In genomic region chr3:156680243-156680930, GRCh38 we compare ENCODE assay signal across 8 cellular contexts.
DNase-seq lines count a peak whose midpoint lies in the region; ATAC-seq and TF ChIP-seq lines count a peak whose summit lies in the region.
"Had no signal": no experiment of that assay in that cellular context is flagged by ENCODE, and none has a peak within 500 bp of the region (broad histone marks: within the 10 kb centered on the region; RNA-seq: fewer than 3 reads in every experiment).

No MANE protein-coding gene starts in this region.

- peaks cover 95% of the 10 kb centered on the region for H3K79me2 ChIP-seq in MM.1S (ENCODE audit: low read length)

- H3K9ac ChIP-seq in MM.1S (ENCODE audit: low read length): 0 out of 2 replicates have a peak overlapping the region, but pooled peaks have one; percentile 2

- peak overlapping the region; percentile 9 for H3K4me3 Mint-ChIP-seq in dendritic cell treated with granulocyte-macrophage colony-stimulating factor and Interleukin-4, amounts not matched to agents 40 ng/mL and 50 ng/mL, for 4 days

- intact Hi-C loops in dendritic cell treated with granulocyte-macrophage colony-stimulating factor and Interleukin-4, amounts not matched to agents 40 ng/mL and 50 ng/mL, for 4 days (cut with micrococcal nuclease): no loop called here

- TF ChIP-seq CTCF in MM.1S (IDR thresholded peaks at IDR 0.05; ENCODE audit: low read length) (no peak), neutrophil (IDR thresholded peaks at IDR 0.05) (no peak)

- H3K4me1 ChIP-seq in MM.1S (ENCODE audit: low read length) (peaks cover 92% of the 10 kb centered on the region), neutrophil (ENCODE audit: control insufficient read depth in 1 of 2, insufficient read depth in 1 of 2, low read depth in 1 of 2, low read length in 1 of 2) (peaks cover 53 to 73% of the 10 kb centered on the region in 2 experiments)

- H3K4me2 ChIP-seq in MM.1S (ENCODE audit: low read depth, low read length): peak overlapping the region; percentile 73

- peaks cover 32% of the 10 kb centered on the region for H3F3A ChIP-seq in MM.1S (ENCODE audit: insufficient read depth, low read length)

- peaks cover 35% of the 10 kb centered on the region for H4K20me1 ChIP-seq in MM.1S (ENCODE audit: insufficient read depth, low read length)

- H3K27me3 ChIP-seq in MM.1S (replicated peaks; ENCODE audit: insufficient read depth, low read length) (no peaks in the 10 kb centered on the region), neutrophil (no peaks in the 10 kb centered on the region)

- no peak for ATAC-seq in GM19351 (IDR thresholded peaks at IDR 0.05; ENCODE audit: unreplicated experiment)

- peaks cover 45% of the 10 kb centered on the region for H3K36me3 Mint-ChIP-seq in dendritic cell treated with granulocyte-macrophage colony-stimulating factor and Interleukin-4, amounts not matched to agents 40 ng/mL and 50 ng/mL, for 4 days (ENCODE audit: low read depth)

- no peak overlapping the region for H2AFZ ChIP-seq in MM.1S (ENCODE audit: low read length)

- no peak overlapping the region for H3K27ac Mint-ChIP-seq in dendritic cell treated with granulocyte-macrophage colony-stimulating factor and Interleukin-4, amounts not matched to agents 40 ng/mL and 50 ng/mL, for 4 days

- H3K27me3 Mint-ChIP-seq in dendritic cell treated with granulocyte-macrophage colony-stimulating factor and Interleukin-4, amounts not matched to agents 40 ng/mL and 50 ng/mL, for 4 days: no peaks in the 10 kb centered on the region

- no peaks in the 10 kb centered on the region for H3K9me2 ChIP-seq in MM.1S (replicated peaks; ENCODE audit: insufficient read depth, low read length)

- DNase-seq in DMS79 (lab: John Stamatoyannopoulos, UW) (peak; percentile 76), MM.1S (no peak), HCEC 1CT (no peak), Kasumi-1 (lab: John Stamatoyannopoulos, UW) (no peak)
- DNase-seq: NCI-H446 had no signal

- no peaks in the 10 kb centered on the region for H3K9me3 Mint-ChIP-seq in dendritic cell treated with granulocyte-macrophage colony-stimulating factor and Interleukin-4, amounts not matched to agents 40 ng/mL and 50 ng/mL, for 4 days

- H3K9me3 ChIP-seq in MM.1S (replicated peaks; ENCODE audit: insufficient read depth, low read length) (no peaks in the 10 kb centered on the region), neutrophil (no peaks in the 10 kb centered on the region)

- H3K36me3 ChIP-seq in MM.1S (replicated peaks; ENCODE audit: insufficient read depth, low read length) (peaks cover 27% of the 10 kb centered on the region), neutrophil (peaks cover 11% of the 10 kb centered on the region)

- H3K27ac ChIP-seq in MM.1S (ENCODE audit: low read length): peak overlapping the region; percentile 29; the same call in 1 of the 2 replicates
- peak overlapping the region; percentile 79 for H3K27ac ChIP-seq in neutrophil

- H3K4me1 Mint-ChIP-seq in dendritic cell treated with granulocyte-macrophage colony-stimulating factor and Interleukin-4, amounts not matched to agents 40 ng/mL and 50 ng/mL, for 4 days (ENCODE audit: low read depth): peaks cover 50% of the 10 kb centered on the region

- H3K4me3 ChIP-seq in MM.1S (ENCODE audit: low read length) (no peak overlapping the region), neutrophil (ENCODE audit: low read depth in 1 of 2, low read length in 1 of 2) (peak overlapping the region in 1 of 2 experiments; percentile 28)
